ENCODE assay signal across 24 cellular contexts in genomic region chr7:147524726-147525245, GRCh38.
"Had no signal": no experiment of that assay in that cellular context is flagged by ENCODE, and none has a peak within 500 bp of the region (broad histone marks: within the 10 kb centered on the region; RNA-seq: fewer than 3 reads in every experiment).

No MANE protein-coding gene starts in this region.

- H3K27me3 ChIP-seq: adrenal gland, dorsolateral prefrontal cortex, heart left ventricle, tibial nerve had no signal

- H3K4me3 ChIP-seq: adrenal gland, coronary artery, dorsolateral prefrontal cortex, heart left ventricle, tibial nerve had no signal

- ATAC-seq: activated CD4-positive, alpha-beta T cell treated with anti-CD3 and anti-CD28 coated beads for 36 hours; activated CD8-positive, alpha-beta T cell treated with anti-CD3 and anti-CD28 coated beads, Interleukin-2, amount 10 ng/mL, durations not matched to agents 7 days and 5 days; activated T-cell treated with anti-CD3 and anti-CD28 coated beads, Interleukin-2, amount 50 U/mL, for 72 hours; esophagus mucosa; heart left ventricle; left colon; naive thymus-derived CD8-positive, alpha-beta T cell; right cardiac atrium had no signal

- DNase-seq: activated CD4-positive, alpha-beta T cell treated with anti-CD3 and anti-CD28 coated beads for 36 hours; activated CD4-positive, CD25-positive, alpha-beta regulatory T cell; activated CD8-positive, alpha-beta T cell treated with anti-CD3 and anti-CD28 coated beads, Interleukin-2, amount 10 ng/mL, durations not matched to agents 7 days and 5 days; activated naive CD4-positive, alpha-beta T cell treated with Interleukin-2 at 50 U/mL for 16 hours; activated naive CD8-positive, alpha-beta T cell treated with anti-CD3 and anti-CD28 coated beads for 36 hours; activated T-cell treated with anti-CD3 and anti-CD28 coated beads for 4 hours; activated T-cell treated with anti-CD3 and anti-CD28 coated beads, Interleukin-2, amount 50 U/mL, for 72 hours; adrenal gland; aorta; effector memory CD4-positive, alpha-beta T cell; foreskin fibroblast; heart left ventricle; immature natural killer cell; kidney; left colon; naive thymus-derived CD8-positive, alpha-beta T cell; posterior cingulate gyrus; right cardiac atrium; stimulated activated CD4-positive, alpha-beta T cell treated with anti-CD3 and anti-CD28 coated beads, Interleukin-2, amount 100 ng/mL, for 48 hours; stimulated activated naive CD4-positive, alpha-beta T cell treated with Interleukin-2 at 50 U/mL for 16 hours had no signal

- H3K36me3 ChIP-seq: adrenal gland, heart left ventricle, tibial nerve had no signal

- H3K9me3 ChIP-seq: adrenal gland, heart left ventricle, tibial nerve had no signal

- H3K27ac ChIP-seq: adrenal gland, coronary artery, heart left ventricle, tibial nerve had no signal

- H3K4me1 ChIP-seq: adrenal gland, heart left ventricle had no signal
